11 cellular contexts compared by ENCODE assay signal in genomic region chr7:44575054-44575453, GRCh38. TPM values are rescaled to one million over a fixed set of nuclear protein-coding genes. Genes with fewer than 3 reads are reported as not detected.
DNase-seq lines count a peak whose midpoint lies in the region; ATAC-seq and TF ChIP-seq lines count a peak whose summit lies in the region.
"Had no signal": no experiment of that assay in that cellular context is flagged by ENCODE, and none has a peak within 500 bp of the region (broad histone marks: within the 10 kb centered on the region; RNA-seq: fewer than 3 reads in every experiment).

No MANE protein-coding gene starts in this region.

- no peaks in the 10 kb centered on the region for H3K9me3 Mint-ChIP-seq in activated CD4-positive, alpha-beta T cell treated with anti-CD3 and anti-CD28 coated beads, Interleukin-2, amount 10 ng/mL, durations not matched to agents 7 days and 5 days
- H3K9me3 Mint-ChIP-seq in effector memory CD8-positive, alpha-beta T cell: no peaks in the 10 kb centered on the region
- H3K9me3 Mint-ChIP-seq in progenitor cell of endocrine pancreas (ENCODE audit: low read depth): no peaks in the 10 kb centered on the region

- H3K4me1 ChIP-seq in OCI-LY1 (ENCODE audit: insufficient read depth, low read length, severe bottlenecking): peaks cover 27% of the 10 kb centered on the region
- H3K4me1 ChIP-seq: SJCRH30 had no signal

- H3K36me3 Mint-ChIP-seq in activated CD4-positive, alpha-beta T cell treated with anti-CD3 and anti-CD28 coated beads, Interleukin-2, amount 10 ng/mL, durations not matched to agents 7 days and 5 days (ENCODE audit: low read depth): peaks cover 54% of the 10 kb centered on the region
- H3K36me3 Mint-ChIP-seq in effector memory CD8-positive, alpha-beta T cell (ENCODE audit: insufficient read depth): peaks cover 79% of the 10 kb centered on the region
- H3K36me3 Mint-ChIP-seq in progenitor cell of endocrine pancreas (ENCODE audit: insufficient read depth): peaks cover 23% of the 10 kb centered on the region

- CTCF ChIA-PET in activated CD4-positive, alpha-beta T cell treated with anti-CD3 and anti-CD28 coated beads, Interleukin-2, amount 10 ng/mL, durations not matched to agents 7 days and 5 days (lab: Charles Lee): interaction anchor here (0.7 to 2.4 kb wide), 4 partner anchors 10 to 531 kb away, joined by 3 to 14 read pairs (median 3); partner anchors contain the start of gene DBNL

- peak overlapping the region; percentile 95; the same call in 1 of the 2 replicates for H3K9ac ChIP-seq in OCI-LY1 (ENCODE audit: low read length)

- H3K36me3 ChIP-seq in OCI-LY1 (ENCODE audit: insufficient read depth, low read length): peaks cover 65% of the 10 kb centered on the region

- no peaks in the 10 kb centered on the region for H4K20me1 ChIP-seq in OCI-LY1 (ENCODE audit: insufficient read depth, low read length)

- H3K27ac ChIP-seq in OCI-LY1 (ENCODE audit: low read depth, low read length, poor library complexity, severe bottlenecking): no peak overlapping the region
- H3K27ac ChIP-seq: SJCRH30 had no signal

- POLR2A ChIA-PET in activated CD4-positive, alpha-beta T cell treated with anti-CD3 and anti-CD28 coated beads, Interleukin-2, amount 10 ng/mL, durations not matched to agents 7 days and 5 days (lab: Charles Lee): no interaction called here

- no peaks in the 10 kb centered on the region for H3F3A ChIP-seq in OCI-LY1 (ENCODE audit: insufficient read depth, low read length)

- peak overlapping the region; percentile 85 for H3K4me2 ChIP-seq in OCI-LY1 (ENCODE audit: low read length)

- H2AFZ ChIP-seq in OCI-LY1 (ENCODE audit: low read length): no peak overlapping the region

- H3K27me3 Mint-ChIP-seq in activated CD4-positive, alpha-beta T cell treated with anti-CD3 and anti-CD28 coated beads, Interleukin-2, amount 10 ng/mL, durations not matched to agents 7 days and 5 days: no peaks in the 10 kb centered on the region
- no peaks in the 10 kb centered on the region for H3K27me3 Mint-ChIP-seq in effector memory CD8-positive, alpha-beta T cell
- no peaks in the 10 kb centered on the region for H3K27me3 Mint-ChIP-seq in progenitor cell of endocrine pancreas

- H3K4me3 Mint-ChIP-seq in activated CD4-positive, alpha-beta T cell treated with anti-CD3 and anti-CD28 coated beads, Interleukin-2, amount 10 ng/mL, durations not matched to agents 7 days and 5 days: peak overlapping the region; percentile 89
- H3K4me3 Mint-ChIP-seq in effector memory CD8-positive, alpha-beta T cell: peak overlapping the region; percentile 96
- H3K4me3 Mint-ChIP-seq in progenitor cell of endocrine pancreas (ENCODE audit: low read depth): peak overlapping the region; percentile 93

- peak overlapping the region; percentile 92 for H3K27ac Mint-ChIP-seq in activated CD4-positive, alpha-beta T cell treated with anti-CD3 and anti-CD28 coated beads, Interleukin-2, amount 10 ng/mL, durations not matched to agents 7 days and 5 days
- H3K27ac Mint-ChIP-seq in effector memory CD8-positive, alpha-beta T cell: peak overlapping the region; percentile 99
- H3K27ac Mint-ChIP-seq in progenitor cell of endocrine pancreas: peak overlapping the region; percentile 79

- ATAC-seq in effector memory CD8-positive, alpha-beta T cell (replicated peaks): no peak
- ATAC-seq in GM19467 (IDR thresholded peaks at IDR 0.05; ENCODE audit: unreplicated experiment): no peak
- ATAC-seq in GM18870 (IDR thresholded peaks at IDR 0.05; ENCODE audit: unreplicated experiment): no peak

- DNase-seq in activated CD4-positive, alpha-beta T cell treated with anti-CD3 and anti-CD28 coated beads, Interleukin-2, amount 10 ng/mL, durations not matched to agents 7 days and 5 days: no peak
- no peak for DNase-seq in activated CD4-positive, alpha-beta T cell treated with anti-CD3 and anti-CD28 coated beads for 4 hours
- DNase-seq in effector memory CD8-positive, alpha-beta T cell: no peak
- DNase-seq in progenitor cell of endocrine pancreas (ENCODE audit: low spot score, unreplicated experiment) (no peak), SKM-1 (lab: John Stamatoyannopoulos, UW; ENCODE audit: unreplicated experiment) (no peak)
- DNase-seq: NCI-H2029 treated with DMSO at 0.1 percent for 48 hours, SJCRH30 had no signal

- no peaks in the 10 kb centered on the region for H3K27me3 ChIP-seq in OCI-LY1 (ENCODE audit: insufficient read depth, low read length)
- H3K27me3 ChIP-seq: right atrium auricular region, SJCRH30 had no signal

- peak overlapping the region; percentile 87 for H3K4me3 ChIP-seq in OCI-LY1 (ENCODE audit: low read depth, low read length, poor library complexity, severe bottlenecking)

- TF ChIP-seq CTCF in OCI-LY1 (IDR thresholded peaks at IDR 0.05; ENCODE audit: low read length): no peak
- no peak for TF ChIP-seq CTCF in progenitor cell of endocrine pancreas (IDR thresholded peaks at IDR 0.05; ENCODE audit: unreplicated experiment)

- no peaks in the 10 kb centered on the region for H3K9me3 ChIP-seq in OCI-LY1 (ENCODE audit: low read length)
- H3K9me3 ChIP-seq: right atrium auricular region, SJCRH30 had no signal

- H3K9me2 ChIP-seq in OCI-LY1 (ENCODE audit: low read depth, low read length): no peaks in the 10 kb centered on the region

- peaks cover 14% of the 10 kb centered on the region for H3K79me2 ChIP-seq in OCI-LY1 (ENCODE audit: insufficient read depth, low read length)

- H3K4me1 Mint-ChIP-seq in activated CD4-positive, alpha-beta T cell treated with anti-CD3 and anti-CD28 coated beads, Interleukin-2, amount 10 ng/mL, durations not matched to agents 7 days and 5 days: peaks cover 49% of the 10 kb centered on the region
- H3K4me1 Mint-ChIP-seq in effector memory CD8-positive, alpha-beta T cell (ENCODE audit: low read depth in 2 of 2): peaks cover 35 to 42% of the 10 kb centered on the region in 2 donors
- peaks cover 24% of the 10 kb centered on the region for H3K4me1 Mint-ChIP-seq in progenitor cell of endocrine pancreas (ENCODE audit: low read depth)

RNA-seq across cellular contexts. Expression of gene DDX56, which starts 1.3 kb away (rescaled TPM):
- total RNA-seq in activated CD4-positive, alpha-beta T cell treated with anti-CD3 and anti-CD28 coated beads, Interleukin-2, amount 10 ng/mL, durations not matched to agents 7 days and 5 days: 10 to 100 TPM; 83.6 to 84.9 TPM
- 111 and 120 TPM in 2 replicates for total RNA-seq in progenitor cell of endocrine pancreas

RNA-seq across cellular contexts. Expression of gene TMED4, which starts 7.0 kb away (rescaled TPM):
- 10 to 100 TPM; 78.1 to 78.3 TPM for total RNA-seq in activated CD4-positive, alpha-beta T cell treated with anti-CD3 and anti-CD28 coated beads, Interleukin-2, amount 10 ng/mL, durations not matched to agents 7 days and 5 days
- 117 and 119 TPM in 2 replicates for total RNA-seq in progenitor cell of endocrine pancreas

RNA-seq across cellular contexts. Expression of gene OGDH, which starts 31.4 kb away (rescaled TPM):
- total RNA-seq in activated CD4-positive, alpha-beta T cell treated with anti-CD3 and anti-CD28 coated beads, Interleukin-2, amount 10 ng/mL, durations not matched to agents 7 days and 5 days: 100 to 1,000 TPM; 114 to 121 TPM
- total RNA-seq in progenitor cell of endocrine pancreas: 93.5 and 105 TPM in 2 replicates

RNA-seq across cellular contexts. Expression of gene NPC1L1, which starts 33.9 kb away (rescaled TPM):
- total RNA-seq in activated CD4-positive, alpha-beta T cell treated with anti-CD3 and anti-CD28 coated beads, Interleukin-2, amount 10 ng/mL, durations not matched to agents 7 days and 5 days: not detected
- total RNA-seq in progenitor cell of endocrine pancreas: 21.0 and 21.2 TPM in 2 replicates
- total RNA-seq: right atrium auricular region, SJCRH30 had no signal
